In genomic region chr1:148317288-148317985, GRCh38 we compare ENCODE assay signal across 11 cellular contexts.
DNase-seq lines count a peak whose midpoint lies in the region; ATAC-seq and TF ChIP-seq lines count a peak whose summit lies in the region.
"Had no signal": no experiment of that assay in that cellular context is flagged by ENCODE, and none has a peak within 500 bp of the region (broad histone marks: within the 10 kb centered on the region; RNA-seq: fewer than 3 reads in every experiment).

No MANE protein-coding gene starts in this region.

- H3K36me3 Mint-ChIP-seq in activated CD4-positive, alpha-beta T cell treated with anti-CD3 and anti-CD28 coated beads, Interleukin-2, amount 10 ng/mL, durations not matched to agents 24 days and 14 days (ENCODE audit: low read depth), result no peaks in the 10 kb centered on the region
- H3K36me3 Mint-ChIP-seq in T-helper 17 cell (ENCODE audit: low read depth), result peaks cover 2% of the 10 kb centered on the region

- H3K36me3 ChIP-seq in hepatocyte (replicated peaks; ENCODE audit: insufficient read depth, low read depth) (no peaks in the 10 kb centered on the region), ascending aorta (no peaks in the 10 kb centered on the region)
- H3K36me3 ChIP-seq: gastrocnemius medialis had no signal

- H3K4me3 Mint-ChIP-seq in activated CD4-positive, alpha-beta T cell treated with anti-CD3 and anti-CD28 coated beads, Interleukin-2, amount 10 ng/mL, durations not matched to agents 24 days and 14 days, result peak overlapping the region; percentile 93
- H3K4me3 Mint-ChIP-seq in T-helper 17 cell, result peak overlapping the region; percentile 97

- TF ChIP-seq CTCF in hepatocyte (IDR thresholded peaks at IDR 0.05; ENCODE audit: poor library complexity), result no peak
- TF ChIP-seq CTCF in retinal pigment epithelial cell (conservative IDR thresholded peaks at IDR 0.05; ENCODE audit: low read depth, low read length), result no peak
- TF ChIP-seq CTCF in ascending aorta (IDR thresholded peaks at IDR 0.05), result no peak

- peaks cover 36% of the 10 kb centered on the region for H3K4me1 Mint-ChIP-seq in activated CD4-positive, alpha-beta T cell treated with anti-CD3 and anti-CD28 coated beads, Interleukin-2, amount 10 ng/mL, durations not matched to agents 24 days and 14 days
- H3K4me1 Mint-ChIP-seq in T-helper 17 cell, result peaks cover 15% of the 10 kb centered on the region

- H3K27ac Mint-ChIP-seq in activated CD4-positive, alpha-beta T cell treated with anti-CD3 and anti-CD28 coated beads, Interleukin-2, amount 10 ng/mL, durations not matched to agents 24 days and 14 days, result no peak overlapping the region
- H3K27ac Mint-ChIP-seq in T-helper 17 cell, result no peak overlapping the region

- intact Hi-C loops in activated CD4-positive, alpha-beta T cell treated with anti-CD3 and anti-CD28 coated beads, Interleukin-2, amount 10 ng/mL, durations not matched to agents 24 days and 14 days (cut with micrococcal nuclease), result no loop called here
- intact Hi-C loops in ascending aorta (cut with DNase I), result no loop called here

- no peak for DNase-seq in activated CD4-positive, alpha-beta T cell treated with anti-CD3 and anti-CD28 coated beads, Interleukin-2, amount 10 ng/mL, durations not matched to agents 24 days and 14 days
- DNase-seq in activated CD4-positive, alpha-beta T cell treated with anti-CD3 and anti-CD28 coated beads, Interleukin-2, amount 50 U/mL, for 4 hours, result no peak
- no peak for DNase-seq in T-helper 17 cell
- DNase-seq in hepatocyte (ENCODE audit: low spot score), result no peak
- DNase-seq in retinal pigment epithelial cell (ENCODE audit: low read depth), result no peak
- DNase-seq in NCI-H1694 (lab: John Stamatoyannopoulos, UW), result no peak
- DNase-seq in ascending aorta (ENCODE audit: low spot score in 2 of 2), result no peak
- DNase-seq in midbrain (lab: John Stamatoyannopoulos, UW), result no peak
- DNase-seq: ACHN, gastrocnemius medialis, GOT3 had no signal

- H3K4me1 ChIP-seq in hepatocyte (ENCODE audit: insufficient read depth) (no peaks in the 10 kb centered on the region), ascending aorta (no peaks in the 10 kb centered on the region)
- H3K4me1 ChIP-seq: gastrocnemius medialis had no signal

- H3K27ac ChIP-seq in hepatocyte (no peak overlapping the region), ascending aorta (no peak overlapping the region)
- H3K27ac ChIP-seq: gastrocnemius medialis had no signal

- H3K9me3 ChIP-seq in T-helper 17 cell (ENCODE audit: control insufficient read depth, low read length, poor library complexity, severe bottlenecking), result no peaks in the 10 kb centered on the region
- no peaks in the 10 kb centered on the region for H3K9me3 ChIP-seq in hepatocyte (ENCODE audit: low read depth)
- H3K9me3 ChIP-seq in ascending aorta, result no peaks in the 10 kb centered on the region
- H3K9me3 ChIP-seq: gastrocnemius medialis had no signal

- no peak for ATAC-seq in T-helper 17 cell
- ATAC-seq: gastrocnemius medialis had no signal

- 46% methylated on average over 42 of the region's 42 CpGs for WGBS in hepatocyte (ENCODE audit: low lambda C conversion rate, missing lambda C conversion rate)

- H4K20me1 ChIP-seq in hepatocyte (ENCODE audit: insufficient read depth, poor library complexity, severe bottlenecking), result no peaks in the 10 kb centered on the region

- no peaks in the 10 kb centered on the region for H3K9me2 ChIP-seq in hepatocyte (replicated peaks; ENCODE audit: insufficient read depth)

- no peak overlapping the region for H2AFZ ChIP-seq in hepatocyte

- peaks cover 4% of the 10 kb centered on the region for H3K9me3 Mint-ChIP-seq in activated CD4-positive, alpha-beta T cell treated with anti-CD3 and anti-CD28 coated beads, Interleukin-2, amount 10 ng/mL, durations not matched to agents 24 days and 14 days

- H3K27me3 Mint-ChIP-seq in activated CD4-positive, alpha-beta T cell treated with anti-CD3 and anti-CD28 coated beads, Interleukin-2, amount 10 ng/mL, durations not matched to agents 24 days and 14 days, result peaks cover 46% of the 10 kb centered on the region
- H3K27me3 Mint-ChIP-seq in T-helper 17 cell, result peaks cover 34% of the 10 kb centered on the region

- H3K4me3 ChIP-seq in hepatocyte (no peak overlapping the region), retinal pigment epithelial cell (ENCODE audit: low read length) (peak overlapping the region; percentile 14), ascending aorta (peak overlapping the region in 1 of 2 donors; percentile 7)

- H3K79me2 ChIP-seq in hepatocyte, result no peaks in the 10 kb centered on the region

- H3K4me2 ChIP-seq in hepatocyte, result peak overlapping the region; percentile 79

- H3K27me3 ChIP-seq in hepatocyte (peaks cover 26% of the 10 kb centered on the region), ascending aorta (peaks cover 5% of the 10 kb centered on the region)
